In genomic region chr12:69548687-69549086, GRCh38 we compare ENCODE assay signal across 28 cellular contexts.
"Had no signal": no experiment of that assay in that cellular context is flagged by ENCODE, and none has a peak within 500 bp of the region (broad histone marks: within the 10 kb centered on the region; RNA-seq: fewer than 3 reads in every experiment).

No MANE protein-coding gene starts in this region.

- H3K27ac Mint-ChIP-seq: nephron; stimulated activated naive B cell treated with anti-CD40 and anti-IgM and Interleukin-4, amounts not matched to agents 10 μg/mL and 1 μg/mL and 100 μg/mL, for 72 hours had no signal

- DNase-seq: islet precursor cell; left ventricle myocardium inferior; midbrain; mucosa of descending colon; naive thymus-derived CD8-positive, alpha-beta T cell; nucleus accumbens; pancreas; posterior cingulate gyrus; retina; right cardiac atrium; stimulated activated CD4-positive, alpha-beta T cell treated with anti-CD3 and anti-CD28 coated beads, Interleukin-12 subunit alpha, Interleukin-12 subunit beta, amount 100 ng/mL, for 4 hours; stimulated activated CD4-positive, alpha-beta T cell treated with anti-CD3 and anti-CD28 coated beads, Interleukin-15, amount 100 ng/mL, for 24 hours; stimulated activated CD4-positive, alpha-beta T cell treated with anti-CD3 and anti-CD28 coated beads, Interleukin-2, amount 100 ng/mL, for 24 hours; stimulated activated CD4-positive, alpha-beta T cell treated with anti-CD3 and anti-CD28 coated beads, Interleukin-4, amount 100 ng/mL, for 1 hour; stimulated activated naive B cell treated with anti-CD40 and anti-IgM and Interleukin-4, amounts not matched to agents 10 μg/mL and 1 μg/mL and 100 μg/mL, for 72 hours; stimulated activated naive CD8-positive, alpha-beta T cell treated with anti-CD3 and anti-CD28 coated beads, Interleukin-15, Interleukin-2, amounts not matched to agents 100 U/mL and 50 U/mL, for 24 hours; stomach; tibial artery; trophoblast cell; upper lobe of right lung had no signal

- H3K4me2 ChIP-seq: hepatocyte had no signal

- ATAC-seq: mucosa of descending colon; naive thymus-derived CD8-positive, alpha-beta T cell; pancreas; right cardiac atrium; sciatic nerve; stimulated activated naive B cell treated with anti-CD40 and anti-IgM and Interleukin-4, amounts not matched to agents 10 μg/mL and 1 μg/mL and 100 μg/mL, for 72 hours; stimulated activated naive CD8-positive, alpha-beta T cell treated with anti-CD3 and anti-CD28 coated beads, Interleukin-15, Interleukin-2, amounts not matched to agents 100 U/mL and 50 U/mL, for 24 hours; upper lobe of right lung had no signal

- H3K36me3 ChIP-seq: pancreas, prostate gland, thoracic aorta, tibial artery, upper lobe of right lung had no signal

- H2AFZ ChIP-seq: hepatocyte had no signal

- H3K4me1 ChIP-seq: prostate gland had no signal

- H3K27me3 ChIP-seq: hepatocyte, pancreas, stomach, tibial artery, upper lobe of right lung had no signal

- H3K4me3 Mint-ChIP-seq: naive thymus-derived CD8-positive, alpha-beta T cell; nephron; neural crest cell; stimulated activated naive B cell treated with anti-CD40 and anti-IgM and Interleukin-4, amounts not matched to agents 10 μg/mL and 1 μg/mL and 100 μg/mL, for 72 hours had no signal

- H3K9me3 ChIP-seq: mucosa of descending colon, pancreas, prostate gland, thoracic aorta, tibial artery, upper lobe of right lung had no signal

- H3K4me3 ChIP-seq: hepatocyte, left ventricle myocardium inferior, lung, mucosa of descending colon, pancreas, prostate gland, skin epidermis, stomach, thoracic aorta, tibial artery, upper lobe of right lung had no signal

- H3K27me3 Mint-ChIP-seq: naive thymus-derived CD8-positive, alpha-beta T cell; stimulated activated naive B cell treated with anti-CD40 and anti-IgM and Interleukin-4, amounts not matched to agents 10 μg/mL and 1 μg/mL and 100 μg/mL, for 72 hours had no signal

- H3K27ac ChIP-seq: hepatocyte, left ventricle myocardium inferior, pancreas, prostate gland, skin epidermis, stomach, thoracic aorta, tibial artery, upper lobe of right lung had no signal
